Comparison of ENCODE assay signal across 1 cellular context in genomic region chr5:135456238-135457099, GRCh38.
TF ChIP-seq lines count a peak whose summit lies in the region.

No MANE protein-coding gene starts in this region.

TF ChIP-seq in H1, 55 proteins besides CTCF, POLR2A, EP300 and RAD21:
- TF ChIP-seq NANOG (IDR thresholded peaks at IDR 0.05; ENCODE audit: insufficient read depth, low read depth, low read length, poor library complexity, severe bottlenecking) (no peak), CHD1 (IDR thresholded peaks at IDR 0.05; ENCODE audit: low read depth, low read length) (no peak), RNF2 (IDR thresholded peaks at IDR 0.05; ENCODE audit: borderline replicate concordance, low read depth, low read length, missing control alignments, poor library complexity, severe bottlenecking) (no peak), JUN (IDR thresholded peaks at IDR 0.05; ENCODE audit: low read depth, low read length) (no peak), SRF (IDR thresholded peaks at IDR 0.05; ENCODE audit: low read depth, low read length) (no peak), CBX5 (IDR thresholded peaks at IDR 0.05; ENCODE audit: low read depth, low read length) (no peak), SUZ12 (IDR thresholded peaks at IDR 0.05; ENCODE audit: low read length) (no peak), POLR2AphosphoS5 (IDR thresholded peaks at IDR 0.05; ENCODE audit: low read depth, low read length) (no peak), E2F6 (IDR thresholded peaks at IDR 0.05) (no peak), HDAC6 (IDR thresholded peaks at IDR 0.05; ENCODE audit: low read depth, low read length) (no peak), SIX5 (IDR thresholded peaks at IDR 0.05; ENCODE audit: low read depth, low read length) (no peak), BCL11A (IDR thresholded peaks at IDR 0.05; ENCODE audit: low read depth in 2 of 2, low read length in 2 of 2) (no peak), SIN3A (conservative IDR thresholded peaks at IDR 0.05 in 1 of 2, IDR thresholded peaks at IDR 0.05 in 1 of 2; ENCODE audit: low read depth in 1 of 2, low read length in 2 of 2) (no peak), BRCA1 (IDR thresholded peaks at IDR 0.05; ENCODE audit: low read depth, low read length) (no peak), EZH2 (IDR thresholded peaks at IDR 0.05; ENCODE audit: low read depth, low read length, severe bottlenecking) (no peak), GTF2F1 (IDR thresholded peaks at IDR 0.05; ENCODE audit: borderline replicate concordance, low read depth, low read length) (no peak)
TF ChIP-seq in H1: peak in this region for 0.
